ENCODE assay signal across 14 cellular contexts in the genomic region with DNA sequence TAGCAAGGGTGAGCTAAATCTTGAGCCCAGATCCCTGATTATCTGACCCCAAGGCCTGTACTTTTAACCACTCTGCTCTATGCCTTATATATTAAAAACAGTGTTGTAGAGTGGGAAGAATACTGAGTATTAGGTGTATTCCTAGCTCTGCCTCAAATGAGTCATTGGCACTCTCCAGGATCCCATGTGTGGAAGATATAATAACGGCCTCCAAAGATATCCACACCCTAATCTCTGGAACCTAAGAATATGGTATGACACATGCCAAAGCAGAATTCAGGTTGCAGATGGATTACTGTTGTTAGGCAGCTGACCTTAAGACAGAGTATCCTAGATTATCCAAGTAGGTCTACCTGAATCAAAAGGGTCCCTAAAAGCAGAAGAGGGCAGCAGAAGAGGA.
DNase-seq lines count a peak whose midpoint lies in the region; ATAC-seq and TF ChIP-seq lines count a peak whose summit lies in the region.
"Had no signal": no experiment of that assay in that cellular context is flagged by ENCODE, and none has a peak within 500 bp of the region (broad histone marks: within the 10 kb centered on the region; RNA-seq: fewer than 3 reads in every experiment).

No MANE protein-coding gene starts in this region.

- H2AK9ac ChIP-seq in IMR-90 (replicated peaks; ENCODE audit: low read depth, low read length, poor library complexity) = no peak overlapping the region

- POLR2A ChIA-PET in IMR-90 (lab: Charles Lee; ENCODE audit: unreplicated experiment) = no interaction called here
- POLR2A ChIA-PET in activated CD4-positive, alpha-beta memory T cell treated with anti-CD3 and anti-CD28 coated beads for 36 hours (lab: Charles Lee) = no interaction called here

- H2AK5ac ChIP-seq in IMR-90 (ENCODE audit: low read depth, low read length) = no peak overlapping the region

- no peaks in the 10 kb centered on the region for H3K36me3 Mint-ChIP-seq in activated CD4-positive, alpha-beta memory T cell treated with anti-CD3 and anti-CD28 coated beads for 36 hours
- H3K36me3 Mint-ChIP-seq: CD4-positive, CD25-positive, alpha-beta regulatory T cell had no signal

- H2BK120ac ChIP-seq in IMR-90 (ENCODE audit: low read depth, low read length) = no peak overlapping the region

- H2AFZ ChIP-seq in IMR-90 (replicated peaks; ENCODE audit: low read length, poor library complexity) = no peak overlapping the region

- no peak overlapping the region for H3K14ac ChIP-seq in IMR-90 (replicated peaks; ENCODE audit: low read depth, low read length)

- H2BK15ac ChIP-seq in IMR-90 (ENCODE audit: low read depth, low read length) = no peak overlapping the region

- no peaks in the 10 kb centered on the region for H3K79me1 ChIP-seq in IMR-90 (ENCODE audit: low read depth in 1 of 2, low read length in 2 of 2)

- peaks cover 12% of the 10 kb centered on the region for H3K27me3 Mint-ChIP-seq in activated CD4-positive, alpha-beta memory T cell treated with anti-CD3 and anti-CD28 coated beads for 36 hours

- dilution Hi-C loops in IMR-90 (cut with HindIII; ENCODE audit: low sequenced_read_pairs, unreplicated experiment) = no loop called here

- ATAC-seq in IMR-90 (ENCODE audit: low read depth) = no peak
- peak; percentile 74 for ATAC-seq in RWPE2 (ENCODE audit: low read depth)
- ATAC-seq in foreskin keratinocyte = peak; percentile 74
- ATAC-seq in HG03159 (IDR thresholded peaks at IDR 0.05; ENCODE audit: unreplicated experiment) = no peak
- ATAC-seq: K562 had no signal

- no peak overlapping the region for H3K27ac Mint-ChIP-seq in activated CD4-positive, alpha-beta memory T cell treated with anti-CD3 and anti-CD28 coated beads for 36 hours
- H3K27ac Mint-ChIP-seq: B cell; CD4-positive, CD25-positive, alpha-beta regulatory T cell had no signal

- no peaks in the 10 kb centered on the region; the same call in 1 of the 2 replicates for H3K9me1 ChIP-seq in IMR-90 (ENCODE audit: insufficient read depth, low read length)

- no peak overlapping the region for H3K4ac ChIP-seq in IMR-90 (ENCODE audit: low read depth, low read length)

- no TSS peak for BruUV-seq in IMR-90 (replicated peaks; lab: Mats Ljungman, UMichigan)

- H3K27me3 ChIP-seq in IMR-90 (ENCODE audit: control insufficient read depth, insufficient read depth, low read length) (no peaks in the 10 kb centered on the region), RWPE2 (ENCODE audit: insufficient read depth, poor library complexity, severe bottlenecking) (no peaks in the 10 kb centered on the region), foreskin keratinocyte (no peaks in the 10 kb centered on the region)

- DNase-seq in IMR-90 (peak; percentile 11), RWPE2 (ENCODE audit: low spot score) (no peak), foreskin keratinocyte (peak in 1 of 2 donors; percentile 85), SHP77 treated with DMSO at 0.1 percent for 48 hours (lab: John Stamatoyannopoulos, UW) (no peak)
- DNase-seq in activated CD4-positive, alpha-beta memory T cell treated with anti-CD3 and anti-CD28 coated beads for 36 hours = no peak
- no peak for DNase-seq in activated CD4-positive, alpha-beta T cell treated with anti-CD3 and anti-CD28 coated beads for 4 hours
- DNase-seq: CD4-positive, CD25-positive, alpha-beta regulatory T cell; DMS53; NCI-H1092; NCI-H2081 treated with DMSO at 0.1 percent for 48 hours; NCI-H510A treated with DMSO at 0.1 percent for 48 hours had no signal

- CTCF ChIA-PET in IMR-90 (lab: Yijun Ruan, JAX) = interaction anchor here (0.6 to 1.6 kb wide), 2 partner anchors 116 to 205 kb away, joined by 3 to 4 read pairs; no protein-coding TSS in a partner anchor
- CTCF ChIA-PET in activated CD4-positive, alpha-beta memory T cell treated with anti-CD3 and anti-CD28 coated beads for 36 hours (lab: Charles Lee) = interaction anchor here (0.7 to 2.9 kb wide), 2 partner anchors 20 to 206 kb away, joined by 3 to 12 read pairs; no protein-coding TSS in a partner anchor

- H3K4me3 ChIP-seq in IMR-90 (ENCODE audit: insufficient read depth, low read depth, low read length) (no peak overlapping the region), RWPE2 (ENCODE audit: severe bottlenecking) (no peak overlapping the region)
- H3K4me3 ChIP-seq: K562 had no signal

- TF ChIP-seq RAD21 in IMR-90 (IDR thresholded peaks at IDR 0.05; ENCODE audit: low read length) = no peak

- no peaks in the 10 kb centered on the region for H3K9me3 ChIP-seq in IMR-90 (ENCODE audit: control insufficient read depth, insufficient read depth, low read length)
- H3K9me3 ChIP-seq in RWPE2 (ENCODE audit: severe bottlenecking) = peaks cover 2% of the 10 kb centered on the region

- TF ChIP-seq POLR2A in IMR-90 (IDR thresholded peaks at IDR 0.05; ENCODE audit: low read depth, low read length) = no peak

- H3K27ac ChIP-seq in IMR-90 (ENCODE audit: insufficient read depth, low read length) (no peak overlapping the region), RWPE2 (ENCODE audit: poor library complexity, severe bottlenecking) (peak overlapping the region; percentile 31), foreskin keratinocyte (peak overlapping the region; percentile 80)

- H3K4me1 ChIP-seq in IMR-90 (ENCODE audit: control insufficient read depth, insufficient read depth, low read length) = peaks cover 2% of the 10 kb centered on the region; the same call in 1 of the 2 replicates
- peaks cover 23% of the 10 kb centered on the region for H3K4me1 ChIP-seq in RWPE2 (ENCODE audit: insufficient read depth, poor library complexity, severe bottlenecking)
- H3K4me1 ChIP-seq in foreskin keratinocyte = peaks cover 35% of the 10 kb centered on the region

- no peaks in the 10 kb centered on the region for H3K4me1 Mint-ChIP-seq in activated CD4-positive, alpha-beta memory T cell treated with anti-CD3 and anti-CD28 coated beads for 36 hours (ENCODE audit: low read depth)

- in situ Hi-C loops in IMR-90 (cut with MboI; ENCODE audit: low sequenced_read_pairs) = no loop called here

- H2BK5ac ChIP-seq in IMR-90 (ENCODE audit: low read depth, low read length, poor library complexity, severe bottlenecking) = no peak overlapping the region

- no peak overlapping the region for H3K4me3 Mint-ChIP-seq in activated CD4-positive, alpha-beta memory T cell treated with anti-CD3 and anti-CD28 coated beads for 36 hours
- H3K4me3 Mint-ChIP-seq: B cell; CD4-positive, CD25-positive, alpha-beta regulatory T cell had no signal

- no peaks in the 10 kb centered on the region for H4K20me1 ChIP-seq in IMR-90 (ENCODE audit: insufficient read depth, low read length)

- no peak overlapping the region for H4K5ac ChIP-seq in IMR-90 (ENCODE audit: low read depth, low read length)

- no peak overlapping the region for H3K18ac ChIP-seq in IMR-90 (ENCODE audit: low read depth, low read length)

- no peak overlapping the region for H4K91ac ChIP-seq in IMR-90 (ENCODE audit: insufficient read depth, low read depth, low read length)

- no CpG with 5 or more reads among the region's 1 CpG for WGBS in IMR-90 (ENCODE audit: extremely low coverage in 2 of 2, insufficient read length in 1 of 2), 2 experiments

- TF ChIP-seq CTCF in IMR-90 (conservative IDR thresholded peaks at IDR 0.05; ENCODE audit: low read depth, low read length) (no peak), RWPE2 (IDR thresholded peaks at IDR 0.05; ENCODE audit: poor library complexity, severe bottlenecking) (no peak), foreskin keratinocyte (conservative IDR thresholded peaks at IDR 0.05) (no peak)

- H3K23ac ChIP-seq in IMR-90 (ENCODE audit: low read depth, low read length) = no peak overlapping the region

- no peak overlapping the region for H2BK20ac ChIP-seq in IMR-90 (ENCODE audit: low read depth, low read length)

- no peak overlapping the region for H3K9ac ChIP-seq in IMR-90 (ENCODE audit: low read depth, low read length)

- no peaks in the 10 kb centered on the region for H3K9me3 Mint-ChIP-seq in activated CD4-positive, alpha-beta memory T cell treated with anti-CD3 and anti-CD28 coated beads for 36 hours
- H3K9me3 Mint-ChIP-seq: CD4-positive, CD25-positive, alpha-beta regulatory T cell had no signal

- H3K4me2 ChIP-seq in IMR-90 (ENCODE audit: low read depth, low read length) = no peak overlapping the region

- intact Hi-C loops in IMR-90 (cut with micrococcal nuclease) = no loop called here
- intact Hi-C loops in activated CD4-positive, alpha-beta memory T cell treated with anti-CD3 and anti-CD28 coated beads for 36 hours (cut with micrococcal nuclease) = no loop called here

- H3K56ac ChIP-seq in IMR-90 (ENCODE audit: extremely low read depth, insufficient read depth, low read length) = no peak overlapping the region

- H4K8ac ChIP-seq in IMR-90 (ENCODE audit: low read depth in 2 of 2, low read length in 2 of 2) = no peak overlapping the region

- H3K36me3 ChIP-seq in IMR-90 (ENCODE audit: control insufficient read depth, insufficient read depth, low read length) (no peaks in the 10 kb centered on the region), RWPE2 (ENCODE audit: low read depth) (no peaks in the 10 kb centered on the region)

TF ChIP-seq in IMR-90, 13 proteins besides CTCF, POLR2A, EP300 and RAD21 (continues in another document):
- TF ChIP-seq CHD1 (IDR thresholded peaks at IDR 0.05; ENCODE audit: low read depth, low read length) (no peak), NFE2L2 (IDR thresholded peaks at IDR 0.05; ENCODE audit: low read depth, low read length) (no peak), BHLHE40 (IDR thresholded peaks at IDR 0.05; ENCODE audit: low read depth, low read length) (no peak), MAZ (IDR thresholded peaks at IDR 0.05; ENCODE audit: borderline replicate concordance, low read depth, low read length) (no peak), ELK1 (IDR thresholded peaks at IDR 0.05; ENCODE audit: borderline replicate concordance, low read depth, low read length) (no peak), RFX5 (IDR thresholded peaks at IDR 0.05; ENCODE audit: low read depth, low read length) (no peak), FOS (IDR thresholded peaks at IDR 0.05; ENCODE audit: low read depth, low read length) (no peak), RCOR1 (IDR thresholded peaks at IDR 0.05; ENCODE audit: insufficient replicate concordance, low read length) (no peak)

Comparison
In these comparisons a context has a peak if more than half of its experiments do, and no peak if none do; other contexts are left out.
1. ATAC-seq: peak in RWPE2 (single experiment) and foreskin keratinocyte (single experiment); none in IMR-90 (single experiment) and HG03159 (single experiment).